Comparison of ENCODE assay signal across 1 cellular context in the genomic region with DNA sequence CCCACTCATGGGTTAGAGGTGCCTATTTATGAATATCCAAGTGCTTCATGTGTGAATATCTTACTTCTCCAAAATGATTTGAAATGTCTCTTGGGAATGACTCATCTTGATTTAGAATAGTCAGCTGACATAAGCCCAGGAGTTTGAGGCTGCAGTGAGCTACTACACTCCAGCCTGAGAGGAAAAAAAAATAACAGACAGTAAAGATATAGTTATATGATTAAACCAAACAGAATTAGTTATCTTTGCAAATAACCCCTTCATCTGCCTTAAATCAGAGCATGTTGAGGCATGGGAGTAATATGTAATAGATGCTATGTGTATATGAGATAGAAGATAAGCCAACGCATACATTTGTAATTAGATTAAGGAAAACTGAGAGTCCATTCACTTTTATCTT.
TF ChIP-seq lines count a peak whose summit lies in the region.

No MANE protein-coding gene starts in this region.

TF ChIP-seq in SK-N-SH, 30 proteins besides CTCF, POLR2A, EP300 and RAD21 (continued from another document):
- TF ChIP-seq, protein P1, sequence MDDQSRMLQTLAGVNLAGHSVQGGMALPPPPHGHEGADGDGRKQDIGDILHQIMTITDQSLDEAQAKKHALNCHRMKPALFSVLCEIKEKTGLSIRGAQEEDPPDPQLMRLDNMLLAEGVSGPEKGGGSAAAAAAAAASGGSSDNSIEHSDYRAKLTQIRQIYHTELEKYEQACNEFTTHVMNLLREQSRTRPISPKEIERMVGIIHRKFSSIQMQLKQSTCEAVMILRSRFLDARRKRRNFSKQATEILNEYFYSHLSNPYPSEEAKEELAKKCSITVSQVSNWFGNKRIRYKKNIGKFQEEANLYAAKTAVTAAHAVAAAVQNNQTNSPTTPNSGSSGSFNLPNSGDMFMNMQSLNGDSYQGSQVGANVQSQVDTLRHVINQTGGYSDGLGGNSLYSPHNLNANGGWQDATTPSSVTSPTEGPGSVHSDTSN (IDR thresholded peaks at IDR 0.05) = peak; percentile 39; the same call in 1 of the 2 replicates
- peak; percentile 96 for TF ChIP-seq RCOR1 (IDR thresholded peaks at IDR 0.05; ENCODE audit: low read length)
TF ChIP-seq in SK-N-SH: peak in this region for 7.
